In genomic region chr16:28182183-28182582, GRCh38 we compare ENCODE assay signal across 7 cellular contexts. TPM values are rescaled to one million over a fixed set of nuclear protein-coding genes. Genes with fewer than 3 reads are reported as not detected.
DNase-seq lines count a peak whose midpoint lies in the region; ATAC-seq and TF ChIP-seq lines count a peak whose summit lies in the region.

No MANE protein-coding gene starts in this region.

- peaks cover 13% of the 10 kb centered on the region for H3K4me1 ChIP-seq in hepatocyte (ENCODE audit: insufficient read depth)

- peaks cover 94% of the 10 kb centered on the region for H3K79me2 ChIP-seq in hepatocyte

- peaks cover 10% of the 10 kb centered on the region for H4K20me1 ChIP-seq in hepatocyte (ENCODE audit: insufficient read depth, poor library complexity, severe bottlenecking)

- 96% methylated on average over 7 of the region's 7 CpGs for WGBS in hepatocyte (ENCODE audit: low lambda C conversion rate, missing lambda C conversion rate)

- no peaks in the 10 kb centered on the region for H3K9me2 ChIP-seq in hepatocyte (replicated peaks; ENCODE audit: insufficient read depth)

- peaks cover 3% of the 10 kb centered on the region for H3K27me3 Mint-ChIP-seq in IgD-negative memory B cell

- no peak for ATAC-seq in GM19328 (IDR thresholded peaks at IDR 0.05; ENCODE audit: unreplicated experiment)

- H3K9me3 Mint-ChIP-seq in IgD-negative memory B cell = peaks cover 0 to 3% (median 0%) of the 10 kb centered on the region in 3 donors

- TF ChIP-seq CTCF in hepatocyte (IDR thresholded peaks at IDR 0.05; ENCODE audit: poor library complexity) = no peak

- no peak overlapping the region for H2AFZ ChIP-seq in hepatocyte

- H3K4me3 ChIP-seq in hepatocyte = no peak overlapping the region

- peaks cover 51 to 69% (median 62%) of the 10 kb centered on the region in 3 donors for H3K4me1 Mint-ChIP-seq in IgD-negative memory B cell

- no peaks in the 10 kb centered on the region for H3K9me3 ChIP-seq in hepatocyte (ENCODE audit: low read depth)

- DNase-seq in activated T-cell treated with anti-CD3 and anti-CD28 coated beads for 24 hours (ENCODE audit: low read depth) = peak; percentile 48
- DNase-seq in hepatocyte (ENCODE audit: low spot score) = no peak
- peak; percentile 30 for DNase-seq in stimulated activated CD8-positive, alpha-beta memory T cell treated with anti-CD3 and anti-CD28 coated beads, Interleukin-4, amount 100 ng/mL, for 24 hours (ENCODE audit: low read depth)
- DNase-seq in epidermal melanocyte (ENCODE audit: insufficient read length, low spot score) = no peak
- no peak for DNase-seq in cerebellar cortex (ENCODE audit: low spot score)

- peak overlapping the region in 3 of 4 donors; percentile 66 to 88 (median 69) for H3K4me3 Mint-ChIP-seq in IgD-negative memory B cell

- peak overlapping the region; percentile 84 to 99 (median 99) for H3K27ac Mint-ChIP-seq in IgD-negative memory B cell

- no peaks in the 10 kb centered on the region for H3K27me3 ChIP-seq in hepatocyte

- H3K36me3 Mint-ChIP-seq in IgD-negative memory B cell = no peaks in the 10 kb centered on the region

- H3K27ac ChIP-seq in hepatocyte = peak overlapping the region; percentile 79

- H3K4me2 ChIP-seq in hepatocyte = peak overlapping the region; percentile 25

- H3K36me3 ChIP-seq in hepatocyte (replicated peaks; ENCODE audit: insufficient read depth, low read depth) = no peaks in the 10 kb centered on the region

RNA-seq across cellular contexts. Expression of gene XPO6, which starts 29.6 kb away (rescaled TPM):
- polyA plus RNA-seq in IgD-negative memory B cell = 86.1 TPM
- 49.7 and 111 TPM in 2 replicates for total RNA-seq in hepatocyte
- polyA plus RNA-seq in hepatocyte = 39.8 and 48.8 TPM in 2 replicates

Comparison
In these comparisons a context has a peak if more than half of its experiments do, and no peak if none do; other contexts are left out.
1. DNase-seq: peak in activated T-cell treated with anti-CD3 and anti-CD28 coated beads for 24 hours (single experiment) and stimulated activated CD8-positive, alpha-beta memory T cell treated with anti-CD3 and anti-CD28 coated beads, Interleukin-4, amount 100 ng/mL, for 24 hours (single experiment); none in hepatocyte (single experiment), epidermal melanocyte (single experiment) and cerebellar cortex (single experiment).